35 cellular contexts compared by ENCODE assay signal in the genomic region with DNA sequence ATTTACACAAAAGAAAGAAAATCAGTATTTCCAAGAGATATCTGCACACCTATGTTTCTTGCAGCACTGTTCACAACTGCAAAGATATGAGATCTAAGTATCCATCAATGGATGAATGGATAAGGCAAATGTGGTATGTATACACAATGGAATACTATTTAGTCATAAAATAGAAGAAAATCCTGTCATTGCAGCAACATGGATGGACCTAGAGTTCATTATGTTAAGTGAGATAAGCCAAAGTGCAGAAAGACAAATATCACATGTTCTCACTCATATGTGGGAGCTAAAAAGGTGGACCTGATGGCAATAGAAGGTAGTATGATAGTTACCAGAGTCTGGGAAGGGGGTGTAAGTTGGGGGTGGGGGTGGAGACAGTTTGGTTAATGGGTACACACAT.
"Had no signal": no experiment of that assay in that cellular context is flagged by ENCODE, and none has a peak within 500 bp of the region (broad histone marks: within the 10 kb centered on the region; RNA-seq: fewer than 3 reads in every experiment).

No MANE protein-coding gene starts in this region.

- H3K9me3 ChIP-seq: MG63 had no signal

- DNase-seq: Karpas-422, Kasumi-1, KG1, MG63, MM.1S, MV-4-11, NCI-H1048, NCI-H1092, NCI-H1092 treated with DMSO at 0.1 percent for 48 hours, NCI-H1105, NCI-H1417, NCI-H1417 treated with DMSO at 0.1 percent for 48 hours, NCI-H1436, NCI-H1436 treated with DMSO at 0.1 percent for 48 hours, NCI-H146, NCI-H1694, NCI-H1694 treated with DMSO at 0.1 percent for 48 hours, NCI-H187, NCI-H187 treated with DMSO at 0.1 percent for 48 hours, NCI-H1930, NCI-H2029, NCI-H2029 treated with DMSO at 0.1 percent for 48 hours, NCI-H2081, NCI-H2081 treated with DMSO at 0.1 percent for 48 hours, NCI-H2107, NCI-H2171, NCI-H2171 treated with DMSO at 0.1 percent for 48 hours, NCI-H2227 treated with DMSO at 0.1 percent for 48 hours, NCI-H226, NCI-H345, NCI-H446, NCI-H446 treated with DMSO at 0.1 percent for 48 hours, NCI-H510A, NCI-H510A treated with DMSO at 0.1 percent for 48 hours had no signal

- H3K36me3 ChIP-seq: MG63 had no signal

- H3K9ac ChIP-seq: KMS-11 had no signal

- H3K4me3 ChIP-seq: MG63 had no signal

- H3K27me3 ChIP-seq: MG63 had no signal

- H3K27ac ChIP-seq: KMS-11 had no signal

- H3K4me2 ChIP-seq: KMS-11 had no signal
